In genomic region chr11:2839395-2839941, GRCh38 we compare ENCODE assay signal across 24 cellular contexts. TPM values are rescaled to one million over a fixed set of nuclear protein-coding genes. Genes with fewer than 3 reads are reported as not detected.
A peak's percentile ranks its signal among the peaks of the same experiment; 100 is the strongest.
DNase-seq lines count a peak whose midpoint lies in the region; ATAC-seq, FAIRE-seq and TF ChIP-seq lines count a peak whose summit lies in the region.
"Had no signal": no experiment of that assay in that cellular context is flagged by ENCODE, and none has a peak within 500 bp of the region (broad histone marks: within the 10 kb centered on the region; RNA-seq: fewer than 3 reads in every experiment).

No MANE protein-coding gene starts in this region.

- peak; percentile 86 for DNase-seq in SK-N-SH
- no peak for DNase-seq in H1 (ENCODE audit: low read depth in 1 of 2, low spot score in 2 of 2)
- DNase-seq in T1000 (lab: John Stamatoyannopoulos, UW) = no peak
- DNase-seq in HEK293T (ENCODE audit: extremely low spot score) = no peak
- DNase-seq: AML-193; CD4-positive, CD25-positive, alpha-beta regulatory T cell; COR-L47; DMS153; GDM1; NCI-H1105; NCI-H1694; NCI-H2081 treated with DMSO at 0.1 percent for 48 hours; NCI-H510A; NCI-H748 treated with DMSO at 0.1 percent for 48 hours; NK-92 treated with Interleukin-12 subunit alpha and Interleukin-12 subunit beta, amount 100 ng/mL, for 24 hours; Peyer's patch had no signal

- CTCF ChIA-PET in SK-N-SH (lab: Yijun Ruan, JAX) = no interaction called here
- CTCF ChIA-PET in H1 (lab: Charles Lee; ENCODE audit: partially characterized antibody) = interaction anchor here (1.2 to 1.4 kb wide), 2 partner anchors 48 to 64 kb away, joined by 3 to 4 read pairs; no protein-coding TSS in a partner anchor
- CTCF ChIA-PET in HEK293T (lab: Yijun Ruan, JAX) = no interaction called here

- H3K9me3 ChIP-seq in SK-N-SH = no peaks in the 10 kb centered on the region
- H3K9me3 ChIP-seq in BLaER1 treated with 17β-estradiol and CSF1 and Interleukin-3, amounts not matched to agents 10 nM and 100 nM (replicated peaks in 1 of 11) = no peaks in the 10 kb centered on the region
- H3K9me3 ChIP-seq in H1 (ENCODE audit: insufficient read depth in 2 of 2, low read depth in 1 of 2, low read length in 1 of 2) = no peaks in the 10 kb centered on the region
- H3K9me3 ChIP-seq: HAP-1, Peyer's patch had no signal

- H3K4me1 Mint-ChIP-seq in nephron = peaks cover 48% of the 10 kb centered on the region

- peak overlapping the region; percentile 58 to 73 (median 65) for H3K27ac Mint-ChIP-seq in nephron
- H3K27ac Mint-ChIP-seq: CD4-positive, CD25-positive, alpha-beta regulatory T cell had no signal

- H3K27me3 Mint-ChIP-seq in nephron (ENCODE audit: low read depth) = peaks cover 4% of the 10 kb centered on the region
- H3K27me3 Mint-ChIP-seq: CD4-positive, CD25-positive, alpha-beta regulatory T cell had no signal

- no peak overlapping the region for H4K8ac ChIP-seq in H1 (ENCODE audit: extremely low read depth, insufficient read depth, low read length)

- H2BK5ac ChIP-seq in H1 (ENCODE audit: low read depth, low read length) = no peak overlapping the region

- H3K36me3 ChIP-seq in SK-N-SH (replicated peaks in 1 of 2; ENCODE audit: control insufficient read depth in 1 of 2, insufficient read depth in 2 of 2, low read length in 1 of 2) (no peaks in the 10 kb centered on the region), H1 (ENCODE audit: control insufficient read depth in 2 of 4, insufficient read depth in 4 of 4, low read length in 3 of 4) (no peaks in the 10 kb centered on the region)
- H3K36me3 ChIP-seq in BLaER1 treated with 17β-estradiol and CSF1 and Interleukin-3, amounts not matched to agents 10 nM and 100 nM = no peaks in the 10 kb centered on the region
- H3K36me3 ChIP-seq: HAP-1, Peyer's patch had no signal

- no peak overlapping the region for H3K56ac ChIP-seq in H1 (replicated peaks; ENCODE audit: insufficient read length, low read depth, low read length)

- H3K18ac ChIP-seq in H1 (ENCODE audit: extremely low read depth, low read length) = no peak overlapping the region; the same call in 1 of the 2 replicates

- ATAC-seq in SK-N-SH treated with all-trans-retinoic acid at 6 μM for 48 hours = no peak
- no peak for ATAC-seq in HG02678 (IDR thresholded peaks at IDR 0.05; ENCODE audit: unreplicated experiment)
- ATAC-seq: K562, Right ventricle myocardium inferior had no signal

- H2BK15ac ChIP-seq in H1 (ENCODE audit: low read length) = no peak overlapping the region

- H3K27me3 ChIP-seq in SK-N-SH (ENCODE audit: insufficient read depth) (no peaks in the 10 kb centered on the region), H1 (replicated peaks in 1 of 4; ENCODE audit: control insufficient read depth in 3 of 4, extremely low read depth in 1 of 4, insufficient read depth in 3 of 4, low read length in 3 of 4) (peaks cover 0 to 11% (median 5%) of the 10 kb centered on the region in 4 experiments; a peak in 3 of 7 replicates)
- no peaks in the 10 kb centered on the region for H3K27me3 ChIP-seq in BLaER1 treated with 17β-estradiol and CSF1 and Interleukin-3, amounts not matched to agents 10 nM and 100 nM
- H3K27me3 ChIP-seq: Peyer's patch had no signal

- TF ChIP-seq EP300 in SK-N-SH (IDR thresholded peaks at IDR 0.05; ENCODE audit: borderline replicate concordance in 1 of 2, low read depth in 1 of 2, low read length in 1 of 2) (no peak), H1 (IDR thresholded peaks at IDR 0.05; ENCODE audit: borderline replicate concordance in 1 of 2, low read depth in 2 of 2, low read length in 2 of 2) (no peak)

- FAIRE-seq in H1 (lab: Jason Lieb, UNC) = no peak
- FAIRE-seq: K562 had no signal

- H3K4me3 ChIP-seq in SK-N-SH (ENCODE audit: low read depth in 2 of 2, low read length in 1 of 2) (no peak overlapping the region), H1 (ENCODE audit: extremely low read depth in 1 of 4, insufficient read depth in 2 of 4, low read depth in 3 of 4, low read length in 4 of 4) (no peak overlapping the region)
- no peak overlapping the region for H3K4me3 ChIP-seq in BLaER1 treated with 17β-estradiol and CSF1 and Interleukin-3, amounts not matched to agents 10 nM and 100 nM
- H3K4me3 ChIP-seq: HAP-1, K562, Peyer's patch had no signal

- H3K9me2 ChIP-seq in SK-N-SH = no peaks in the 10 kb centered on the region

- H3K9ac ChIP-seq in SK-N-SH (no peak overlapping the region), H1 (replicated peaks in 1 of 4; ENCODE audit: extremely low read depth in 1 of 4, low read depth in 3 of 4, low read length in 3 of 4) (no peak overlapping the region)
- peak overlapping the region in 6 of 11 experiments; percentile 11 to 50 (median 37); a peak in 8 of 22 replicates for H3K9ac ChIP-seq in BLaER1 treated with 17β-estradiol and CSF1 and Interleukin-3, amounts not matched to agents 10 nM and 100 nM

- H3K4me3 Mint-ChIP-seq in nephron = no peak overlapping the region
- H3K4me3 Mint-ChIP-seq: CD4-positive, CD25-positive, alpha-beta regulatory T cell had no signal

- no peak overlapping the region for H4K91ac ChIP-seq in H1 (replicated peaks; ENCODE audit: insufficient read length, low read length)

- no peaks in the 10 kb centered on the region for H3K36me3 Mint-ChIP-seq in nephron (ENCODE audit: low read depth)

- no peak overlapping the region for H2BK120ac ChIP-seq in H1 (replicated peaks; ENCODE audit: low read depth, low read length)

- TF ChIP-seq CTCF in SK-N-SH (IDR thresholded peaks at IDR 0.05) (no peak), H1 (IDR thresholded peaks at IDR 0.05; ENCODE audit: control extremely low read depth in 1 of 3, insufficient read depth in 1 of 3, low read depth in 1 of 3, low read length in 3 of 3) (no peak), nephron (IDR thresholded peaks at IDR 0.05; ENCODE audit: unreplicated experiment in 3 of 3) (no peak)

- no peaks in the 10 kb centered on the region for H3K23me2 ChIP-seq in H1 (ENCODE audit: low read depth, low read length)

- H3K4ac ChIP-seq in H1 (replicated peaks; ENCODE audit: insufficient read length, low read depth, low read length) = no peak overlapping the region

- H3K27ac ChIP-seq in SK-N-SH (ENCODE audit: low read depth in 2 of 2, low read length in 1 of 2) (peak overlapping the region in 1 of 2 experiments; percentile 28; a peak in 1 of 4 replicates), H1 (ENCODE audit: low read depth, low read length) (no peak overlapping the region)
- peak overlapping the region in 7 of 11 experiments; percentile 15 to 48 (median 36); a peak in 8 of 22 replicates for H3K27ac ChIP-seq in BLaER1 treated with 17β-estradiol and CSF1 and Interleukin-3, amounts not matched to agents 10 nM and 100 nM
- H3K27ac ChIP-seq: 22Rv1, Peyer's patch had no signal

- no peaks in the 10 kb centered on the region for H3K79me1 ChIP-seq in H1 (ENCODE audit: low read depth, low read length)

- POLR2A ChIA-PET in SK-N-SH (lab: Yijun Ruan, JAX) = interaction anchor here (1.2 kb wide), 1 partner anchor 257 kb away, joined by 3 read pairs; no protein-coding TSS in a partner anchor
- POLR2A ChIA-PET in H1 (lab: Charles Lee; ENCODE audit: partially characterized antibody) = no interaction called here
- POLR2A ChIA-PET in HEK293T (lab: Yijun Ruan, JAX) = no interaction called here

- H4K20me1 ChIP-seq in SK-N-SH (ENCODE audit: insufficient read depth) (no peaks in the 10 kb centered on the region), H1 (replicated peaks in 1 of 2; ENCODE audit: control insufficient read depth in 1 of 2, insufficient read depth in 2 of 2, low read length in 2 of 2) (no peaks in the 10 kb centered on the region)
- H4K20me1 ChIP-seq in BLaER1 treated with 17β-estradiol and CSF1 and Interleukin-3, amounts not matched to agents 10 nM and 100 nM = peaks cover 0 to 13% (median 0%) of the 10 kb centered on the region in 11 experiments; a peak in 2 of 22 replicates

- no peak overlapping the region for H3K4me2 ChIP-seq in SK-N-SH
- peak overlapping the region; percentile 7 to 86 (median 73); a peak in 20 of 22 replicates for H3K4me2 ChIP-seq in BLaER1 treated with 17β-estradiol and CSF1 and Interleukin-3, amounts not matched to agents 10 nM and 100 nM
- H3K4me2 ChIP-seq in H1 (ENCODE audit: insufficient read depth in 1 of 2, low read depth in 2 of 2, low read length in 2 of 2) = no peak overlapping the region

- TF ChIP-seq POLR2A in H1 (IDR thresholded peaks at IDR 0.05; ENCODE audit: control extremely low read depth in 1 of 2, low read depth in 2 of 2, low read length in 2 of 2) = no peak

- 69% methylated on average over 23 of the region's 23 CpGs for WGBS in SK-N-SH (ENCODE audit: low lambda C conversion rate)
- 88% methylated on average over 22 of the region's 23 CpGs; no CpG with 5 or more reads in 1 of the 2 experiments for WGBS in H1 (ENCODE audit: extremely low coverage in 1 of 2, insufficient coverage in 1 of 2, insufficient read length in 1 of 2, insufficient replicate concordance in 2 of 2, low coverage in 1 of 2, low lambda C conversion rate in 2 of 2, missing lambda C conversion rate in 1 of 2), 2 experiments

- H3K23ac ChIP-seq in H1 (ENCODE audit: insufficient read length) = no peak overlapping the region

- no peaks in the 10 kb centered on the region for H3F3A ChIP-seq in SK-N-SH (replicated peaks; ENCODE audit: insufficient read depth)

- H3K14ac ChIP-seq in H1 (ENCODE audit: insufficient read length) = no peak overlapping the region

- H3K79me2 ChIP-seq in SK-N-SH (ENCODE audit: insufficient read depth) = no peaks in the 10 kb centered on the region
- no peaks in the 10 kb centered on the region for H3K79me2 ChIP-seq in H1 (ENCODE audit: control insufficient read depth in 1 of 2, insufficient read depth in 2 of 2, low read length in 2 of 2)

- H2BK12ac ChIP-seq in H1 (ENCODE audit: low read depth, low read length) = peak overlapping the region; percentile 87; the same call in 1 of the 2 replicates

- no peaks in the 10 kb centered on the region for H3K9me3 Mint-ChIP-seq in nephron
- H3K9me3 Mint-ChIP-seq: CD4-positive, CD25-positive, alpha-beta regulatory T cell had no signal

- no peak overlapping the region for H4K5ac ChIP-seq in H1 (ENCODE audit: insufficient read length, low read depth, low read length)

- TF ChIP-seq RAD21 in SK-N-SH (IDR thresholded peaks at IDR 0.05; ENCODE audit: low read length) = no peak
- no peak for TF ChIP-seq RAD21 in H1 (IDR thresholded peaks at IDR 0.05 in 1 of 2, conservative IDR thresholded peaks at IDR 0.05 in 1 of 2; ENCODE audit: low read depth in 2 of 2, low read length in 2 of 2)

- H2AFZ ChIP-seq in SK-N-SH (ENCODE audit: low read depth) (no peak overlapping the region), H1 (ENCODE audit: low read length) (no peak overlapping the region)

- no peak overlapping the region for H2BK20ac ChIP-seq in H1 (ENCODE audit: low read length)

- H3K4me1 ChIP-seq in SK-N-SH (ENCODE audit: control insufficient read depth in 1 of 2, insufficient read depth in 2 of 2, low read depth in 1 of 2, low read length in 1 of 2) = peaks cover 0 to 33% of the 10 kb centered on the region in 2 experiments; a peak in 1 of 4 replicates
- H3K4me1 ChIP-seq in BLaER1 treated with 17β-estradiol and CSF1 and Interleukin-3, amounts not matched to agents 10 nM and 100 nM = peaks cover 39 to 74% (median 59%) of the 10 kb centered on the region in 10 experiments
- H3K4me1 ChIP-seq in H1 (replicated peaks in 1 of 4; ENCODE audit: control insufficient read depth in 3 of 4, insufficient read depth in 4 of 4, low read length in 3 of 4) = peaks cover 0 to 21% (median 13%) of the 10 kb centered on the region in 4 experiments; a peak in 6 of 7 replicates
- H3K4me1 ChIP-seq: HAP-1, Peyer's patch had no signal

- no peak overlapping the region for H2AK5ac ChIP-seq in H1 (ENCODE audit: low read depth, low read length)

RNA-seq across cellular contexts. Expression of gene CDKN1C, which starts 46.1 kb away (rescaled TPM):
- polyA plus RNA-seq in SK-N-SH (2012; rRNA removed) = 1.1 and 1.6 TPM in 2 replicates
- polyA plus RNA-seq in SK-N-SH (2012; cell fraction: cytosol; rRNA removed) = 1.2 and 1.7 TPM in 2 replicates
- polyA plus RNA-seq in SK-N-SH (2012; cell fraction: nucleus; rRNA removed) = 2.4 and 4.2 TPM in 2 replicates
- total RNA-seq in H1 (2021; fragmentation: NEBNext Ultra II Directional; extraction: Animal tissue kit (Norgen Biotek cat#: 25700)) = 12.8 and 16.2 TPM in 2 replicates
- 14.1 and 21.8 TPM in 2 replicates for polyA plus RNA-seq in H1 (2011; rRNA removed)
- 13.5 TPM for polyA plus RNA-seq in H1 (2011; cell fraction: cytosol; rRNA removed)
- polyA plus RNA-seq in H1 (2011; cell fraction: nucleus; rRNA removed) = 19.1 TPM
- polyA plus RNA-seq in H1 (2012, experiment 1 of 2) = 5.5 to 12.0 TPM (median 10.3 TPM) in 4 replicates
- polyA plus RNA-seq in H1 (2012, experiment 2 of 2) = 12.8 TPM
- polyA plus RNA-seq in H1 (2013, experiment 1 of 2) = 12.8 TPM
- polyA plus RNA-seq in H1 (2013, experiment 2 of 2) = 10.8 TPM
- 1.7 and 2.9 TPM in 2 replicates for polyA minus RNA-seq in H1 (2011; rRNA and poly(A)+ RNA removed)
- 16.9 TPM for polyA minus RNA-seq in H1 (2011; cell fraction: cytosol; rRNA and poly(A)+ RNA removed)
- polyA minus RNA-seq in H1 (2011; cell fraction: nucleus; rRNA and poly(A)+ RNA removed) = 23.8 TPM

Comparison
In these comparisons a context has a peak if more than half of its experiments do, and no peak if none do; other contexts are left out.
1. H3K4me2 ChIP-seq: peak in BLaER1 treated with 17β-estradiol and CSF1 and Interleukin-3, amounts not matched to agents 10 nM and 100 nM (11 of 11); none in SK-N-SH (single experiment) and H1 (0 of 2).
2. H3K9ac ChIP-seq: peak in BLaER1 treated with 17β-estradiol and CSF1 and Interleukin-3, amounts not matched to agents 10 nM and 100 nM (6 of 11); none in SK-N-SH (single experiment) and H1 (0 of 4).